ENCODE assay signal across 8 cellular contexts in the genomic region with DNA sequence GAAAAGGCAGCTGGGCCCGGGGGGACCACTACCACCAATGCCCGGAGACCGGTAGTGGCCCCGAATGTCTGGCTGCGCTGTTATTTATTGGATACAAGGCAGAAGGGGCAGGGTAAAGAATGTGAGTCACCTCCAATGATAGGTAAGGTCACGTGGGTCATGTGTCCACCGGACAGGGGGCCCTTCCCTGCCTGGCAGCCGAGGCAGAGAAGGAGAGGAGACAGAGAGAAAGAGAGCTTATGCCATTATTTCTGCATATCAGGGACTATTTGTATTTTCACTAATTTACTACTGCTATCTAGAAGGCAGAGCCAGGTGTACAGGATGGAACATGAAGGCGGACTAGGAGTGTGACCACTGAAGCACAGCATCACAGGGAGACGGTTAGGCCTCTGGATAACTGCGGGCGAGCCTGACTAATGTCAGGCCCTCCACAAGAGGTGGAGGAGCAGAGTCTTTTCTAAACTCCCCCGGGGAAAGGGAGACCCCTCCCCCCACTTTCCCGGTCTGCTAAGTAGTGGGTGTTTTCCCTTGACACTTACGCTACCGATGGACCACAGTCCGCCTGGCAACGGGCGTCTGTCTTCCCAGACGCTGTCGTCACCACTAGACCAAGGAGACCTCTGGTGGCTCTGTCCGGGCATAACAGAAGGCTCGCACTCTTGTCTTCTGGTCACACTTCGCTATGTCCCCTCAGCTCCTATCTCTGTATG. TPM values are rescaled to one million over a fixed set of nuclear protein-coding genes. Genes with fewer than 3 reads are reported as not detected.
DNase-seq lines count a peak whose midpoint lies in the region; TF ChIP-seq lines count a peak whose summit lies in the region.
"Not testable (repeated sequence)": the region's sequence is repeated elsewhere in the genome, so short reads cannot be mapped to it uniquely, and the experiment has no call there.

No MANE protein-coding gene starts in this region.

- POLR2A ChIA-PET in OCI-LY7 (lab: Charles Lee) = interaction anchor here (0.7 to 0.9 kb wide), 3 partner anchors 83 to 861 kb away, joined by 3 to 4 read pairs (median 4); no protein-coding TSS in a partner anchor
- POLR2A ChIA-PET in activated CD4-positive, alpha-beta memory T cell treated with anti-CD3 and anti-CD28 coated beads for 36 hours (lab: Charles Lee) = not testable (repeated sequence)

- CTCF ChIA-PET in OCI-LY7 (lab: Charles Lee; ENCODE audit: unreplicated experiment) = not testable (repeated sequence)
- CTCF ChIA-PET in activated CD4-positive, alpha-beta memory T cell treated with anti-CD3 and anti-CD28 coated beads for 36 hours (lab: Charles Lee) = interaction anchor here (0.7 to 3.3 kb wide), 3 partner anchors 20 to 82 kb away, joined by 3 to 14 read pairs (median 12); no protein-coding TSS in a partner anchor

- H3K9me2 ChIP-seq in OCI-LY7 (ENCODE audit: insufficient read depth, low read length) = not testable (repeated sequence)

- not testable (repeated sequence) for H3K4me3 Mint-ChIP-seq in activated CD4-positive, alpha-beta memory T cell treated with anti-CD3 and anti-CD28 coated beads for 36 hours

- not testable (repeated sequence) for H3K27ac Mint-ChIP-seq in activated CD4-positive, alpha-beta memory T cell treated with anti-CD3 and anti-CD28 coated beads for 36 hours

- H3K36me3 ChIP-seq in MG63; OCI-LY7 (ENCODE audit: insufficient read depth, low read length): not testable (repeated sequence)

- TF ChIP-seq CTCF in 22Rv1 (IDR thresholded peaks at IDR 0.05) (peak; percentile 70), OCI-LY7 (conservative IDR thresholded peaks at IDR 0.05; ENCODE audit: low read length) (peak; percentile 66)

- H3K36me3 Mint-ChIP-seq in activated CD4-positive, alpha-beta memory T cell treated with anti-CD3 and anti-CD28 coated beads for 36 hours = not testable (repeated sequence)

- H3K4me1 Mint-ChIP-seq in activated CD4-positive, alpha-beta memory T cell treated with anti-CD3 and anti-CD28 coated beads for 36 hours (ENCODE audit: low read depth) = peaks cover 13% of the 10 kb centered on the region

- H3K9me3 Mint-ChIP-seq in activated CD4-positive, alpha-beta memory T cell treated with anti-CD3 and anti-CD28 coated beads for 36 hours = not testable (repeated sequence)

- intact Hi-C loops in OCI-LY7 (cut with micrococcal nuclease; ENCODE audit: unreplicated experiment) = loop anchor here (2.0 kb wide), 1 partner anchor 21 kb away; no protein-coding TSS in a partner anchor
- intact Hi-C loops in activated CD4-positive, alpha-beta memory T cell treated with anti-CD3 and anti-CD28 coated beads for 36 hours (cut with micrococcal nuclease) = loop anchor here (1.0 kb wide), 1 partner anchor 21 kb away; no protein-coding TSS in a partner anchor
- intact Hi-C loops in posterior vena cava (cut with DNase I) = not testable (repeated sequence)

- 0 out of 2 replicates have a peak overlapping the region, but pooled peaks have one; percentile 16 for H3K4me2 ChIP-seq in OCI-LY7 (ENCODE audit: low read length)

- peak overlapping the region; percentile 41; the same call in 1 of the 2 replicates for H2AFZ ChIP-seq in OCI-LY7 (ENCODE audit: low read length)

- not testable (repeated sequence) for H3K9me3 ChIP-seq in MG63; OCI-LY7 (ENCODE audit: low read length)

- H4K20me1 ChIP-seq in OCI-LY7 (ENCODE audit: insufficient read depth, low read length) = not testable (repeated sequence)

- DNase-seq in ELR (ENCODE audit: low read depth) (peak; percentile 72), MG63 (peak; percentile 52), OCI-LY7 (ENCODE audit: low spot score) (peak; percentile 66), dedifferentiated amniotic fluid mesenchymal stem cell (ENCODE audit: extremely low spot score) (peak; percentile 18), islet precursor cell (peak; percentile 91), posterior vena cava (ENCODE audit: low spot score) (peak; percentile 89)
- peak; percentile 61 for DNase-seq in activated CD4-positive, alpha-beta memory T cell treated with anti-CD3 and anti-CD28 coated beads for 36 hours

- not testable (repeated sequence) for H3K4me1 ChIP-seq in OCI-LY7 (ENCODE audit: insufficient read depth, low read length, poor library complexity, severe bottlenecking)

- not testable (repeated sequence) for H3K27ac ChIP-seq in 22Rv1; OCI-LY7 (ENCODE audit: low read depth, low read length, poor library complexity, severe bottlenecking)

- H3K27me3 ChIP-seq in MG63 = not testable (repeated sequence)

- BruUV-seq in OCI-LY7 (replicated peaks; lab: Mats Ljungman, UMichigan) = not testable (repeated sequence)

- not testable (repeated sequence) for H3K4me3 ChIP-seq in MG63; OCI-LY7 (ENCODE audit: low read depth, low read length, poor library complexity, severe bottlenecking)

- not testable (repeated sequence) for H3K27me3 Mint-ChIP-seq in activated CD4-positive, alpha-beta memory T cell treated with anti-CD3 and anti-CD28 coated beads for 36 hours

- not testable (repeated sequence) for H3K79me2 ChIP-seq in OCI-LY7 (ENCODE audit: insufficient read depth, low read depth, low read length)

RNA-seq across cellular contexts. Expression of gene C16orf54, which starts 24.5 kb away (rescaled TPM):
- total RNA-seq in MG63 (2014; rRNA removed; shearing (Covaris generic); ENCODE audit: low replicate concordance) = not detected in 2 replicates
- total RNA-seq in OCI-LY7 (2014; rRNA removed; shearing (Covaris generic)) = not detected in 2 replicates
- 0.32 and 0.55 TPM in 2 replicates for total RNA-seq in OCI-LY7 (2022)
- 10 to 100 TPM; 25.2 to 26.2 TPM for total RNA-seq in activated CD4-positive, alpha-beta memory T cell treated with anti-CD3 and anti-CD28 coated beads for 36 hours
- total RNA-seq in posterior vena cava = 1 to 10 TPM; 1.1 to 2.5 TPM

RNA-seq across cellular contexts. Expression of gene QPRT, which starts 42.3 kb away (rescaled TPM):
- 0.36 and 0.64 TPM in 2 replicates for total RNA-seq in MG63 (2014; rRNA removed; shearing (Covaris generic); ENCODE audit: low replicate concordance)
- 9.4 and 10.6 TPM in 2 replicates for total RNA-seq in OCI-LY7 (2014; rRNA removed; shearing (Covaris generic))
- total RNA-seq in OCI-LY7 (2022) (12.6 and 15.8 TPM in 2 replicates), posterior vena cava (1 to 10 TPM; 1.7 to 7.4 TPM)
- total RNA-seq in activated CD4-positive, alpha-beta memory T cell treated with anti-CD3 and anti-CD28 coated beads for 36 hours = 1 to 10 TPM; 8.7 to 9.7 TPM

RNA-seq across cellular contexts. Expression of gene ZG16, which starts 56.7 kb away (rescaled TPM):
- total RNA-seq in MG63 (2014; rRNA removed; shearing (Covaris generic); ENCODE audit: low replicate concordance) = not detected in 2 replicates
- total RNA-seq in OCI-LY7 (2014; rRNA removed; shearing (Covaris generic)) = not detected in 2 replicates
- total RNA-seq in OCI-LY7 (2022) (not detected in 2 replicates), posterior vena cava (not detected)
- total RNA-seq in activated CD4-positive, alpha-beta memory T cell treated with anti-CD3 and anti-CD28 coated beads for 36 hours = not detected

RNA-seq across cellular contexts. Expression of gene SPN, which starts 58.3 kb away (rescaled TPM):
- not detected in 2 replicates for total RNA-seq in MG63 (2014; rRNA removed; shearing (Covaris generic); ENCODE audit: low replicate concordance)
- total RNA-seq in OCI-LY7 (2014; rRNA removed; shearing (Covaris generic)) = 43.6 and 59.4 TPM in 2 replicates
- total RNA-seq in OCI-LY7 (2022) = 87.6 and 90.5 TPM in 2 replicates
- 100 to 1,000 TPM; 109 to 114 TPM for total RNA-seq in activated CD4-positive, alpha-beta memory T cell treated with anti-CD3 and anti-CD28 coated beads for 36 hours
- 1 to 10 TPM; 2.2 to 3.7 TPM for total RNA-seq in posterior vena cava

Comparison
In these comparisons a context has a peak if more than half of its experiments do, and no peak if none do; other contexts are left out.
1. DNase-seq: peak in every context shown above with its lines; median percentile 91 in islet precursor cell; 89 in posterior vena cava; 72 in ELR; 66 in OCI-LY7; 61 in activated CD4-positive, alpha-beta memory T cell treated with anti-CD3 and anti-CD28 coated beads for 36 hours; 52 in MG63; 18 in dedifferentiated amniotic fluid mesenchymal stem cell.
2. RNA of gene C16orf54, which starts 24.5 kb away (total RNA-seq): 25.2 to 26.2 TPM in activated CD4-positive, alpha-beta memory T cell treated with anti-CD3 and anti-CD28 coated beads for 36 hours; 1.1 to 2.5 TPM in posterior vena cava, 0.32 to 0.55 TPM in OCI-LY7 and not detected in MG63; every median in the first group is over 4 times any median in the second.